ENCODE assay signal across 20 cellular contexts in the genomic region with DNA sequence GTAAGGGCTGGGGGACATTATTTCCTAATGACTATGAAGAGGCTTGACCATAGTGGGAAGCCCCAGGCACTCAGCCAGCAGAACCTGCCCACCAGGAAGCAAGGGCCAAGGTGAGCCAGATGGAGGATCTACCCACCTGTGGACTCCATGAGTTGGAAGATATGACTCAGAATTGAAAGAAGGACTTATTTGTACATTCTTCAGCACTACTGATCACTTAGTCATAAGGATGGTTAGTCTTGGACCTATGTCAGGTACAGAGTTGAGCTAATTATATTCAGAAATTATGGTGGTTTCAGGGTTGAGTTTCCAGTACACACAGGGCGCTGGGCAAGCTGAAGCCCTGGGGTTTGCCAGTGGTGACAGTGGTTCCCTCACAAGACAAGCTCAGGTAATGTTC. TPM values are rescaled to one million over a fixed set of nuclear protein-coding genes. Genes with fewer than 3 reads are reported as not detected.
DNase-seq lines count a peak whose midpoint lies in the region; ATAC-seq and TF ChIP-seq lines count a peak whose summit lies in the region.
"Had no signal": no experiment of that assay in that cellular context is flagged by ENCODE, and none has a peak within 500 bp of the region (broad histone marks: within the 10 kb centered on the region; RNA-seq: fewer than 3 reads in every experiment).

No MANE protein-coding gene starts in this region.

- ATAC-seq in GM18858 (IDR thresholded peaks at IDR 0.05; ENCODE audit: unreplicated experiment) (peak; percentile 82), GM21447 (IDR thresholded peaks at IDR 0.05; ENCODE audit: unreplicated experiment) (peak; percentile 61), HG03354 (IDR thresholded peaks at IDR 0.05; ENCODE audit: poor library complexity, severe bottlenecking, unreplicated experiment) (peak; percentile 45), foreskin keratinocyte (peak; percentile 91), left ventricle myocardium superior (no peak), heart right ventricle (no peak)
- ATAC-seq: GM23338, left lobe of liver, T-cell had no signal

- no peak overlapping the region for H3K4me2 ChIP-seq in MM.1S (ENCODE audit: low read depth, low read length)
- H3K4me2 ChIP-seq: BLaER1, GM23338 had no signal

- POLR2A ChIA-PET in activated CD4-positive, alpha-beta T cell treated with anti-CD3 and anti-CD28 coated beads, Interleukin-2, amount 10 ng/mL, durations not matched to agents 7 days and 5 days (lab: Charles Lee): no interaction called here

- H3F3A ChIP-seq in MM.1S (ENCODE audit: insufficient read depth, low read length): no peaks in the 10 kb centered on the region

- peak overlapping the region; percentile 70 for H3K27ac ChIP-seq in foreskin keratinocyte
- H3K27ac ChIP-seq in heart right ventricle: no peak overlapping the region
- H3K27ac ChIP-seq in MM.1S (ENCODE audit: low read length): no peak overlapping the region
- H3K27ac ChIP-seq: BLaER1, brain microvascular endothelial cell, spleen had no signal

- intact Hi-C loops in left ventricle myocardium superior (cut with micrococcal nuclease): no loop called here
- intact Hi-C loops in heart right ventricle (cut with DNase I): no loop called here

- no peaks in the 10 kb centered on the region for H3K4me1 Mint-ChIP-seq in activated CD4-positive, alpha-beta T cell treated with anti-CD3 and anti-CD28 coated beads, Interleukin-2, amount 10 ng/mL, durations not matched to agents 7 days and 5 days
- H3K4me1 Mint-ChIP-seq: T-cell had no signal

- H3K4me1 ChIP-seq in foreskin keratinocyte (no peaks in the 10 kb centered on the region), heart right ventricle (no peaks in the 10 kb centered on the region), MM.1S (ENCODE audit: low read length) (no peaks in the 10 kb centered on the region)
- H3K4me1 ChIP-seq: BLaER1, spleen had no signal

- WGBS in heart right ventricle, 2 donors: 86 to 88% methylated on average over 1 of the region's 1 CpG

- H3K79me2 ChIP-seq in MM.1S (ENCODE audit: low read length): no peaks in the 10 kb centered on the region

- CTCF ChIA-PET in activated CD4-positive, alpha-beta T cell treated with anti-CD3 and anti-CD28 coated beads, Interleukin-2, amount 10 ng/mL, durations not matched to agents 7 days and 5 days (lab: Charles Lee): no interaction called here

- no peak overlapping the region for H3K4me3 Mint-ChIP-seq in activated CD4-positive, alpha-beta T cell treated with anti-CD3 and anti-CD28 coated beads, Interleukin-2, amount 10 ng/mL, durations not matched to agents 7 days and 5 days
- H3K4me3 Mint-ChIP-seq: activated naive CD4-positive, alpha-beta T cell treated with anti-CD3 and anti-CD28 coated beads for 36 hours; GM23338; T-cell had no signal

- no peak for TF ChIP-seq CTCF in foreskin keratinocyte (conservative IDR thresholded peaks at IDR 0.05)
- no peak for TF ChIP-seq CTCF in heart right ventricle (IDR thresholded peaks at IDR 0.05)
- no peak for TF ChIP-seq CTCF in MM.1S (IDR thresholded peaks at IDR 0.05; ENCODE audit: low read length)

- no peak overlapping the region for H2AFZ ChIP-seq in MM.1S (ENCODE audit: low read length)
- H2AFZ ChIP-seq: GM23338 had no signal

- H3K27me3 ChIP-seq in foreskin keratinocyte (no peaks in the 10 kb centered on the region), heart right ventricle (peaks cover 0 to 7% (median 0%) of the 10 kb centered on the region in 7 donors), MM.1S (replicated peaks; ENCODE audit: insufficient read depth, low read length) (no peaks in the 10 kb centered on the region)
- H3K27me3 ChIP-seq: BLaER1, brain microvascular endothelial cell, MG63 had no signal

- H3K9me3 ChIP-seq in heart right ventricle: peaks cover 0 to 9% (median 0%) of the 10 kb centered on the region in 11 donors
- H3K9me3 ChIP-seq in MM.1S (replicated peaks; ENCODE audit: insufficient read depth, low read length): no peaks in the 10 kb centered on the region
- H3K9me3 ChIP-seq: MG63 had no signal

- no peak overlapping the region for H3K9ac ChIP-seq in MM.1S (ENCODE audit: low read length)
- H3K9ac ChIP-seq: BLaER1 had no signal

- H3K9me3 Mint-ChIP-seq in activated CD4-positive, alpha-beta T cell treated with anti-CD3 and anti-CD28 coated beads, Interleukin-2, amount 10 ng/mL, durations not matched to agents 7 days and 5 days: peaks cover 5% of the 10 kb centered on the region
- H3K9me3 Mint-ChIP-seq: activated naive CD4-positive, alpha-beta T cell treated with anti-CD3 and anti-CD28 coated beads for 36 hours had no signal

- H3K4me3 ChIP-seq in heart right ventricle (no peak overlapping the region), MM.1S (ENCODE audit: low read length) (no peak overlapping the region)
- H3K4me3 ChIP-seq: BLaER1, GM23338, MG63, spleen had no signal

- H4K20me1 ChIP-seq in MM.1S (ENCODE audit: insufficient read depth, low read length): no peaks in the 10 kb centered on the region
- H4K20me1 ChIP-seq: BLaER1 had no signal

- no peaks in the 10 kb centered on the region for H3K9me2 ChIP-seq in MM.1S (replicated peaks; ENCODE audit: insufficient read depth, low read length)

- no peak overlapping the region for H3K27ac Mint-ChIP-seq in activated CD4-positive, alpha-beta T cell treated with anti-CD3 and anti-CD28 coated beads, Interleukin-2, amount 10 ng/mL, durations not matched to agents 7 days and 5 days
- H3K27ac Mint-ChIP-seq: activated naive CD4-positive, alpha-beta T cell treated with anti-CD3 and anti-CD28 coated beads for 36 hours; GM23338; T-cell had no signal

- no peaks in the 10 kb centered on the region for H3K27me3 Mint-ChIP-seq in activated CD4-positive, alpha-beta T cell treated with anti-CD3 and anti-CD28 coated beads, Interleukin-2, amount 10 ng/mL, durations not matched to agents 7 days and 5 days

- DNase-seq in foreskin keratinocyte (peak; percentile 32 to 61), left ventricle myocardium superior (no peak), heart right ventricle (no peak), MM.1S (no peak)
- no peak for DNase-seq in activated CD4-positive, alpha-beta T cell treated with anti-CD3 and anti-CD28 coated beads, Interleukin-2, amount 10 ng/mL, durations not matched to agents 7 days and 5 days
- DNase-seq: activated naive CD4-positive, alpha-beta T cell treated with anti-CD3 and anti-CD28 coated beads for 36 hours; brain microvascular endothelial cell; DMS 273 treated with DMSO at 0.1 percent for 48 hours; MG63; NCI-H2081 treated with DMSO at 0.1 percent for 48 hours; NCI-H69; posterior cingulate gyrus; spleen; T-cell had no signal

- no peaks in the 10 kb centered on the region for H3K36me3 Mint-ChIP-seq in activated CD4-positive, alpha-beta T cell treated with anti-CD3 and anti-CD28 coated beads, Interleukin-2, amount 10 ng/mL, durations not matched to agents 7 days and 5 days (ENCODE audit: low read depth)
- H3K36me3 Mint-ChIP-seq: T-cell had no signal

- H3K36me3 ChIP-seq in heart right ventricle (no peaks in the 10 kb centered on the region), MM.1S (replicated peaks; ENCODE audit: insufficient read depth, low read length) (no peaks in the 10 kb centered on the region)
- H3K36me3 ChIP-seq: BLaER1, brain microvascular endothelial cell, MG63, spleen had no signal

RNA-seq across cellular contexts. Expression of a gene that starts 24.0 kb away (rescaled TPM):
- total RNA-seq in foreskin keratinocyte (not detected in 2 replicates), left ventricle myocardium superior (3.6 TPM), heart right ventricle (10 to 100 TPM in 1 of 10 donors, 1 to 10 TPM in 8, under 1 TPM in 1; 0.47 to 11.7 (median 6.3) TPM)
- polyA plus RNA-seq in foreskin keratinocyte (not detected in 2 replicates), heart right ventricle (1 to 10 TPM in 1 of 2 donors, under 1 TPM in 1; 0.01 to 1.0 TPM)
- not detected for total RNA-seq in activated CD4-positive, alpha-beta T cell treated with anti-CD3 and anti-CD28 coated beads, Interleukin-2, amount 10 ng/mL, durations not matched to agents 7 days and 5 days
- total RNA-seq: activated naive CD4-positive, alpha-beta T cell treated with anti-CD3 and anti-CD28 coated beads for 36 hours had no signal

Comparison
In these comparisons a context has a peak if more than half of its experiments do, and no peak if none do; other contexts are left out.
1. ATAC-seq: peak in GM18858 (single experiment), GM21447 (single experiment), HG03354 (single experiment) and foreskin keratinocyte (single experiment); none in left ventricle myocardium superior (single experiment) and heart right ventricle (0 of 8).
2. DNase-seq: peak in foreskin keratinocyte (2 of 2); none in left ventricle myocardium superior (single experiment), heart right ventricle (0 of 2), activated CD4-positive, alpha-beta T cell treated with anti-CD3 and anti-CD28 coated beads, Interleukin-2, amount 10 ng/mL, durations not matched to agents 7 days and 5 days (single experiment) and MM.1S (single experiment).